In the genomic region with DNA sequence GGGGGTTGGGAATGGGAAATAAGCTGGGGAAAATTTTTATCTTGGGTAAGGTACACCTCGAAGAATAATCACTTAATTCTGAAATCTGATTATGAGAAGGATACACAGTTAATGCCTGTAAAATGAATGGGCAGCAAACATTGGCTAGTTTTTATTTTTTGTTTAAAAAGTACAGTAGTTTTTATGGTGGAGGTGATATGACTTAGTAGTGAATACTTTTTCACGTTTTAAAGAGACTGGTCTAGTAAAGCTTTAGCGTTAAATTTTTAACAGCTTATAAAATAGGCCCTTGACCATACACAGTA, we compare ENCODE assay signal across 1 cellular context.
TF ChIP-seq lines count a peak whose summit lies in the region.

No MANE protein-coding gene starts in this region.

TF ChIP-seq in HepG2, 621 proteins besides CTCF, POLR2A, EP300 and RAD21:
- TF ChIP-seq ZNF609 (CRISPR knock-in tag; IDR thresholded peaks at IDR 0.05; ENCODE audit: borderline replicate concordance) (no peak), ZNF607 (CRISPR knock-in tag; IDR thresholded peaks at IDR 0.05; ENCODE audit: borderline replicate concordance) (no peak), RBFOX2 (IDR thresholded peaks at IDR 0.05; ENCODE audit: low read depth, low read length) (0 out of 2 replicates have a peak, but pooled peaks have one; percentile 22), ZNF768 (CRISPR knock-in tag; IDR thresholded peaks at IDR 0.05) (no peak), ELF3 (CRISPR knock-in tag; IDR thresholded peaks at IDR 0.05) (no peak)
